In the genomic region with DNA sequence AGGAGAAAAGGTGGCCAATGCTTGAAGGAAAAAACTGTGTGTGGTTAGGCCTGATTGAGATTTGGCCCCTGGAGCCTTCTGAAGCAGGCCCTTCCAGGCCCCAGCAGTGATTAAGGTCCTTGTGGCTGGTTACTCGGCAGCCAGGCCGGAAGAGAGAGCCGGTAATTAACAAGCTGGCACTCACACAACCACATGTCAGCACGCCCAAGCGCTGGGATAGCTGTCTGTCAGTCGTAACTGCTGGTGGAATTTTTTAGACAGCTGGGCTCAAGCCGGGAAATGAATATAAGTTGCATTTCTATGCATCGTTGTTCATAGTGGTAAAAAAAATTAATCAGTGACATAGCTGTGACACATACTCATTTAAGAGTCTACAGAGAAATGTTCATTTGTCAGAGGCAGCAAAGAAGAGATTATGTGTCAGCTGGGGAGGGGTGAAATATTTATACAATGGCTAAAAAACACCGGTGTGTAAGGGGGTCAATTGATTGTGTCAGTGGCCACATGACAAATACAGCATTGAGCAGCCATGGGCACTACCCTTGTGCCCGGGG, we compare ENCODE assay signal across 14 cellular contexts. TPM values are rescaled to one million over a fixed set of nuclear protein-coding genes. Genes with fewer than 3 reads are reported as not detected.
DNase-seq lines count a peak whose midpoint lies in the region; FAIRE-seq and TF ChIP-seq lines count a peak whose summit lies in the region.
"Had no signal": no experiment of that assay in that cellular context is flagged by ENCODE, and none has a peak within 500 bp of the region (broad histone marks: within the 10 kb centered on the region; RNA-seq: fewer than 3 reads in every experiment).

No MANE protein-coding gene starts in this region.

- no peak overlapping the region for H3K9ac ChIP-seq in endothelial cell of umbilical vein (replicated peaks; ENCODE audit: extremely low read depth, insufficient read depth, low read length)
- H3K9ac ChIP-seq: KMS-11 had no signal

- peaks cover 0 to 7% of the 10 kb centered on the region in 2 experiments for H3K27me3 ChIP-seq in endothelial cell of umbilical vein (ENCODE audit: control insufficient read depth in 2 of 2, insufficient read depth in 2 of 2, low read length in 2 of 2)

- no peaks in the 10 kb centered on the region for H3K9me1 ChIP-seq in endothelial cell of umbilical vein (replicated peaks; ENCODE audit: control insufficient read depth, extremely low read depth, insufficient read depth, low read length)

- no peaks in the 10 kb centered on the region for H3K9me3 ChIP-seq in endothelial cell of umbilical vein (replicated peaks; ENCODE audit: control insufficient read depth, insufficient read depth, low read length)

- H3K4me1 ChIP-seq in endothelial cell of umbilical vein (ENCODE audit: control insufficient read depth, extremely low read depth, insufficient read depth, low read length) = peaks cover 17% of the 10 kb centered on the region

- intact Hi-C loops in endothelial cell of umbilical vein (cut with micrococcal nuclease) = no loop called here

- no peak overlapping the region for H3K27ac ChIP-seq in endothelial cell of umbilical vein (ENCODE audit: insufficient read depth, low read depth, low read length)
- H3K27ac ChIP-seq: KMS-11 had no signal

- H4K20me1 ChIP-seq in endothelial cell of umbilical vein (replicated peaks; ENCODE audit: control insufficient read depth, extremely low read depth, insufficient read depth, low read length) = no peaks in the 10 kb centered on the region

- no peak overlapping the region for H3K4me3 ChIP-seq in endothelial cell of umbilical vein (replicated peaks in 1 of 3; ENCODE audit: insufficient read depth in 1 of 3, low read depth in 1 of 3, low read length in 3 of 3)

- peak; percentile 12 for DNase-seq in NCI-H1092 treated with DMSO at 0.1 percent for 48 hours (lab: John Stamatoyannopoulos, UW)
- DNase-seq in NCI-H1092 (lab: John Stamatoyannopoulos, UW) = no peak
- DNase-seq in NCI-H69 (lab: John Stamatoyannopoulos, UW) = peak; percentile 87
- peak; percentile 37 for DNase-seq in endothelial cell of umbilical vein (ENCODE audit: low read depth, low spot score)
- peak; percentile 60 for DNase-seq in retina
- DNase-seq in 8988T = no peak
- DNase-seq in medulla oblongata (ENCODE audit: extremely low spot score) = no peak
- DNase-seq in T-helper 9 cell = no peak
- DNase-seq: activated CD4-positive, CD25-positive, alpha-beta regulatory T cell; foreskin fibroblast; GOT3 had no signal

- POLR2A ChIA-PET in endothelial cell of umbilical vein (lab: Charles Lee) = no interaction called here

- no peaks in the 10 kb centered on the region for H3K36me3 ChIP-seq in endothelial cell of umbilical vein (ENCODE audit: control insufficient read depth in 2 of 2, extremely low read depth in 1 of 2, insufficient read depth in 2 of 2, low read length in 2 of 2)

- BruUV-seq in endothelial cell of umbilical vein (replicated peaks; lab: Mats Ljungman, UMichigan) = no TSS peak

- FAIRE-seq in endothelial cell of umbilical vein (lab: Jason Lieb, UNC) = peak; percentile 42
- FAIRE-seq: A204.1, urothelium cell line had no signal

- no peak for TF ChIP-seq POLR2A in endothelial cell of umbilical vein (IDR thresholded peaks at IDR 0.05; ENCODE audit: low read depth, low read length)

- TF ChIP-seq CTCF in endothelial cell of umbilical vein (IDR thresholded peaks at IDR 0.05; ENCODE audit: extremely low read depth in 1 of 2, insufficient read depth in 1 of 2, low read depth in 1 of 2, low read length in 2 of 2) = no peak

- CTCF ChIA-PET in endothelial cell of umbilical vein (lab: Charles Lee) = interaction anchor here (0.7 to 7.7 kb wide), 9 partner anchors 11 to 269 kb away, joined by 3 to 282 read pairs (median 3); partner anchors contain the start of genes ARAP3, PCDH1 and PCDH12

- dilution Hi-C loops in endothelial cell of umbilical vein (cut with MboI; ENCODE audit: extremely low pct_ligation_motif_present, low sequenced_read_pairs) = no loop called here

- H3K4me2 ChIP-seq in endothelial cell of umbilical vein (ENCODE audit: insufficient read depth, low read length) = no peak overlapping the region
- H3K4me2 ChIP-seq: KMS-11 had no signal

- no peaks in the 10 kb centered on the region for H3K79me2 ChIP-seq in endothelial cell of umbilical vein (ENCODE audit: control insufficient read depth, insufficient read depth, low read length)

- H2AFZ ChIP-seq in endothelial cell of umbilical vein (ENCODE audit: low read depth, low read length) = no peak overlapping the region

TF ChIP-seq in endothelial cell of umbilical vein, 7 proteins besides CTCF, POLR2A, EP300 and RAD21:
- TF ChIP-seq, protein P1, sequence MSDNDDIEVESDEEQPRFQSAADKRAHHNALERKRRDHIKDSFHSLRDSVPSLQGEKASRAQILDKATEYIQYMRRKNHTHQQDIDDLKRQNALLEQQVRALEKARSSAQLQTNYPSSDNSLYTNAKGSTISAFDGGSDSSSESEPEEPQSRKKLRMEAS (IDR thresholded peaks at IDR 0.05; ENCODE audit: insufficient read depth, insufficient read length) = no peak
- no peak for TF ChIP-seq POLR2AphosphoS5 (IDR thresholded peaks at IDR 0.05; ENCODE audit: insufficient read depth, low read depth, low read length)

RNA-seq across cellular contexts. Expression of gene ARAP3, which starts 13.7 kb away (rescaled TPM):
- 136 and 142 TPM in 2 replicates for total RNA-seq in endothelial cell of umbilical vein
- polyA plus RNA-seq in endothelial cell of umbilical vein = 60.6 and 62.1 TPM in 2 replicates
- polyA plus RNA-seq in endothelial cell of umbilical vein (2011; cell fraction: cytosol; rRNA removed) = 58.7 and 63.2 TPM in 2 replicates
- 270 and 334 TPM in 2 replicates for polyA plus RNA-seq in endothelial cell of umbilical vein (2011; cell fraction: nucleus; rRNA removed)
- 91.3 and 94.0 TPM in 2 replicates for polyA plus RNA-seq in endothelial cell of umbilical vein (2012)
- polyA minus RNA-seq in endothelial cell of umbilical vein = 100 and 107 TPM in 2 replicates
- 3.4 TPM for polyA minus RNA-seq in endothelial cell of umbilical vein (2011; cell fraction: cytosol; rRNA and poly(A)+ RNA removed)
- 105 and 115 TPM in 2 replicates for polyA minus RNA-seq in endothelial cell of umbilical vein (2011; cell fraction: nucleus; rRNA and poly(A)+ RNA removed)

RNA-seq across cellular contexts. Expression of gene FCHSD1, which starts 44.5 kb away (rescaled TPM):
- 37.0 and 37.1 TPM in 2 replicates for total RNA-seq in endothelial cell of umbilical vein
- polyA plus RNA-seq in endothelial cell of umbilical vein = 34.8 and 35.1 TPM in 2 replicates
- 11.9 and 19.6 TPM in 2 replicates for polyA plus RNA-seq in endothelial cell of umbilical vein (2011; cell fraction: cytosol; rRNA removed)
- 319 and 330 TPM in 2 replicates for polyA plus RNA-seq in endothelial cell of umbilical vein (2011; cell fraction: nucleus; rRNA removed)
- 26.0 and 32.5 TPM in 2 replicates for polyA plus RNA-seq in endothelial cell of umbilical vein (2012)
- polyA minus RNA-seq in endothelial cell of umbilical vein = 27.4 and 30.0 TPM in 2 replicates
- polyA minus RNA-seq in endothelial cell of umbilical vein (2011; cell fraction: cytosol; rRNA and poly(A)+ RNA removed) = 1.6 TPM
- 49.2 and 52.4 TPM in 2 replicates for polyA minus RNA-seq in endothelial cell of umbilical vein (2011; cell fraction: nucleus; rRNA and poly(A)+ RNA removed)

RNA-seq across cellular contexts. Expression of gene RELL2, which starts 58.9 kb away (rescaled TPM):
- 3.1 and 3.6 TPM in 2 replicates for total RNA-seq in endothelial cell of umbilical vein
- polyA plus RNA-seq in endothelial cell of umbilical vein = 3.4 and 4.8 TPM in 2 replicates
- 2.7 and 3.4 TPM in 2 replicates for polyA plus RNA-seq in endothelial cell of umbilical vein (2011; cell fraction: cytosol; rRNA removed)
- 14.0 and 16.1 TPM in 2 replicates for polyA plus RNA-seq in endothelial cell of umbilical vein (2011; cell fraction: nucleus; rRNA removed)
- polyA plus RNA-seq in endothelial cell of umbilical vein (2012) = 1.5 and 2.3 TPM in 2 replicates
- 0.70 and 1.2 TPM in 2 replicates for polyA minus RNA-seq in endothelial cell of umbilical vein
- 0.51 TPM for polyA minus RNA-seq in endothelial cell of umbilical vein (2011; cell fraction: cytosol; rRNA and poly(A)+ RNA removed)
- polyA minus RNA-seq in endothelial cell of umbilical vein (2011; cell fraction: nucleus; rRNA and poly(A)+ RNA removed) = 1.0 and 2.7 TPM in 2 replicates

RNA-seq across cellular contexts. Expression of gene HDAC3, which starts 59.1 kb away (rescaled TPM):
- total RNA-seq in endothelial cell of umbilical vein = 58.5 and 60.2 TPM in 2 replicates
- polyA plus RNA-seq in endothelial cell of umbilical vein = 74.7 and 75.5 TPM in 2 replicates
- 64.0 and 66.6 TPM in 2 replicates for polyA plus RNA-seq in endothelial cell of umbilical vein (2011; cell fraction: cytosol; rRNA removed)
- polyA plus RNA-seq in endothelial cell of umbilical vein (2011; cell fraction: nucleus; rRNA removed) = 164 and 169 TPM in 2 replicates
- 28.3 and 43.8 TPM in 2 replicates for polyA plus RNA-seq in endothelial cell of umbilical vein (2012)
- 83.2 and 85.6 TPM in 2 replicates for polyA minus RNA-seq in endothelial cell of umbilical vein
- 32.5 TPM for polyA minus RNA-seq in endothelial cell of umbilical vein (2011; cell fraction: cytosol; rRNA and poly(A)+ RNA removed)
- polyA minus RNA-seq in endothelial cell of umbilical vein (2011; cell fraction: nucleus; rRNA and poly(A)+ RNA removed) = 40.8 and 58.4 TPM in 2 replicates

Comparison
In these comparisons a context has a peak if more than half of its experiments do, and no peak if none do; other contexts are left out.
1. DNase-seq: peak in NCI-H1092 treated with DMSO at 0.1 percent for 48 hours (single experiment), NCI-H69 (single experiment), endothelial cell of umbilical vein (single experiment) and retina (single experiment); none in NCI-H1092 (single experiment), 8988T (single experiment), medulla oblongata (single experiment) and T-helper 9 cell (single experiment).